ENCODE assay signal across 28 cellular contexts in genomic region chr11:59226396-59226795, GRCh38.
"Had no signal": no experiment of that assay in that cellular context is flagged by ENCODE, and none has a peak within 500 bp of the region (broad histone marks: within the 10 kb centered on the region; RNA-seq: fewer than 3 reads in every experiment).

No MANE protein-coding gene starts in this region.

- H3K27ac ChIP-seq: colonic mucosa, epithelial cell of prostate, esophagus muscularis mucosa, left lung, lower lobe of right lung, neural progenitor cell, pancreas, prostate gland, tibial artery, upper lobe of left lung had no signal

- H3K9ac ChIP-seq: neural progenitor cell had no signal

- H3K4me3 ChIP-seq: colonic mucosa, esophagus muscularis mucosa, gastroesophageal sphincter, left lung, lower lobe of right lung, neural progenitor cell, pancreas, prostate gland, tibial artery, upper lobe of left lung, uterus had no signal

- H3K27me3 ChIP-seq: colonic mucosa, esophagus muscularis mucosa, gastroesophageal sphincter, left lung, neural progenitor cell, pancreas, tibial artery, upper lobe of left lung, uterus had no signal

- H3K9me3 ChIP-seq: colonic mucosa, lower lobe of right lung, pancreas, prostate gland, tibial artery, upper lobe of left lung, uterus had no signal

- H2AFZ ChIP-seq: neural progenitor cell had no signal

- DNase-seq: colonic mucosa; effector memory CD4-positive, alpha-beta T cell; foreskin fibroblast; glutamatergic neuron; islet precursor cell; left lung; lower lobe of right lung; mesenchymal stem cell; midbrain; occipital lobe; pancreas; retina; small intestine; stimulated activated CD4-positive, alpha-beta T cell treated with anti-CD3 and anti-CD28 coated beads, Interleukin-4, amount 100 ng/mL, for 1 hour; stimulated activated CD8-positive, alpha-beta memory T cell treated with anti-CD3 and anti-CD28 coated beads, Interleukin-4, amount 100 ng/mL, for 48 hours; stimulated activated naive CD8-positive, alpha-beta T cell treated with anti-CD3 and anti-CD28 coated beads, Interleukin-15, Interleukin-2, amounts not matched to agents 100 U/mL and 50 U/mL, for 24 hours; tibial artery; upper lobe of left lung; uterus had no signal

- H3K36me3 ChIP-seq: colonic mucosa, esophagus muscularis mucosa, gastroesophageal sphincter, left lung, lower lobe of right lung, neural progenitor cell, pancreas, prostate gland, tibial artery, upper lobe of left lung, uterus had no signal

- ATAC-seq: gastroesophageal sphincter; left lung; lower lobe of right lung; natural killer cell treated with Interleukin-12 subunit alpha and Interleukin-12 subunit beta and Interleukin-15 and Interleukin-18, amount 100 ng/mL, for 72 hours; pancreas; sciatic nerve; stimulated activated effector memory CD8-positive, alpha-beta T cell treated with anti-CD3 and anti-CD28 coated beads, Interleukin-12 subunit alpha, Interleukin-12 subunit beta, amount 100 ng/mL, for 72 hours; stimulated activated naive CD8-positive, alpha-beta T cell treated with anti-CD3 and anti-CD28 coated beads, Interleukin-15, Interleukin-2, amounts not matched to agents 100 U/mL and 50 U/mL, for 24 hours had no signal

- H3K4me2 ChIP-seq: neural progenitor cell had no signal

- H3K4me1 ChIP-seq: colonic mucosa, neural progenitor cell, pancreas, prostate gland, uterus had no signal

- FAIRE-seq: endometrium, pancreas, small intestine had no signal
